ENCODE assay signal across 28 cellular contexts in the genomic region with DNA sequence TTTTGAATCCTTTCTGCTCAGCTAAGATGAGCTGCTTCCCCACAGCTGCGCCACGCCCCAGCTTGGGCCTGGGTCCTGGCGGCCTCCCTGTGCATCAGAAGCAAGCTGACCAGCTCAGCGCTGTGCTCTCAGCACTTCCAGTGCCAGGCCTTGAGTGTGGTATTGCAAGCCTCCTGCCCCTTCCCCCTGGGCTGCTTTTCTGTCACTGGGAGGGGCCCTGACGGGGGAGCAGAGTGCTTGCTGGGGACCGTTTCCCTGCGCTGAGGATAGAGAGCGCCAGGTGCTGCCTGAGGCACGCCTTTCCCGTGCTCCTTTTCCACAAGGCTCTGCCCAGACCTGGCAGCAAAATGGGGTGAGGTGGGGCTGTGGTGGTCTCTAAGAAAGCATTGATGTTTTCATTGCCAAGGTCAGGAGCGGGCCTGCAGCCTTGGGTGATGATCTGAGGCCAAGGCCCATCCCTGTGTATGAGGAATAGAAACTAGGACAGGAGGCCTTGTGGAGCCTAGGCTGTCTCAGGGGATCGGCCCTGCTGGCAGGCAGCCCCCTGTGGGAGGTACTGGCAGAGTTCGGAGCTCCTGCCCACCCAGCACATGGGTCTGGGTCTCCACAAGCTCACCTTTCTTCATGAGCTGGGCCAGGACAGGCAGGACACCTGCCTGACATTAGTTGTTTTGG. TPM values are rescaled to one million over a fixed set of nuclear protein-coding genes. Genes with fewer than 3 reads are reported as not detected.
DNase-seq lines count a peak whose midpoint lies in the region; ATAC-seq, FAIRE-seq and TF ChIP-seq lines count a peak whose summit lies in the region.
"Had no signal": no experiment of that assay in that cellular context is flagged by ENCODE, and none has a peak within 500 bp of the region (broad histone marks: within the 10 kb centered on the region; RNA-seq: fewer than 3 reads in every experiment).

No MANE protein-coding gene starts in this region.

- TF ChIP-seq CTCF in right atrium auricular region (IDR thresholded peaks at IDR 0.05) (no peak), endothelial cell (IDR thresholded peaks at IDR 0.05; ENCODE audit: unreplicated experiment) (no peak), foreskin keratinocyte (conservative IDR thresholded peaks at IDR 0.05) (no peak)

- ATAC-seq in left ventricle myocardium superior, result no peak
- no peak for ATAC-seq in T-helper 17 cell
- no peak for ATAC-seq in stimulated activated naive B cell treated with anti-CD40 and anti-IgM and Interleukin-4, amounts not matched to agents 10 μg/mL and 1 μg/mL and 100 μg/mL, for 72 hours (replicated peaks)
- ATAC-seq in foreskin keratinocyte, result no peak
- ATAC-seq: activated T-cell treated with anti-CD3 and anti-CD28 coated beads, Interleukin-2, amount 50 U/mL, for 4 hours; left lobe of liver; pancreas; right cardiac atrium had no signal

- peaks cover 17% of the 10 kb centered on the region for H3K4me1 Mint-ChIP-seq in T-helper 17 cell
- H3K4me1 Mint-ChIP-seq in endothelial cell (ENCODE audit: unreplicated experiment), result no peaks in the 10 kb centered on the region
- no peaks in the 10 kb centered on the region for H3K4me1 Mint-ChIP-seq in stimulated activated naive B cell treated with anti-CD40 and anti-IgM and Interleukin-4, amounts not matched to agents 10 μg/mL and 1 μg/mL and 100 μg/mL, for 72 hours

- no peak overlapping the region for H3K27ac ChIP-seq in right atrium auricular region
- no peak overlapping the region for H3K27ac ChIP-seq in foreskin keratinocyte
- H3K27ac ChIP-seq: pancreas, tibial artery had no signal

- no peaks in the 10 kb centered on the region for H3K27me3 ChIP-seq in right atrium auricular region
- H3K27me3 ChIP-seq in foreskin keratinocyte, result no peaks in the 10 kb centered on the region
- H3K27me3 ChIP-seq: pancreas, tibial artery had no signal

- H3K9me3 ChIP-seq in right atrium auricular region (no peaks in the 10 kb centered on the region), T-helper 17 cell (ENCODE audit: control insufficient read depth, low read length, poor library complexity, severe bottlenecking) (no peaks in the 10 kb centered on the region)
- H3K9me3 ChIP-seq: pancreas, tibial artery had no signal

- H3K36me3 ChIP-seq in right atrium auricular region, result peaks cover 79% of the 10 kb centered on the region

- intact Hi-C loops in left ventricle myocardium superior (cut with micrococcal nuclease), result no loop called here

- H3K36me3 Mint-ChIP-seq in T-helper 17 cell (ENCODE audit: low read depth) (peaks cover 4% of the 10 kb centered on the region), endothelial cell (ENCODE audit: low read depth, unreplicated experiment) (peaks cover 22% of the 10 kb centered on the region)
- H3K36me3 Mint-ChIP-seq in stimulated activated naive B cell treated with anti-CD40 and anti-IgM and Interleukin-4, amounts not matched to agents 10 μg/mL and 1 μg/mL and 100 μg/mL, for 72 hours, result peaks cover 45 to 86% of the 10 kb centered on the region in 2 donors

- no peak overlapping the region for H3K27ac Mint-ChIP-seq in T-helper 17 cell
- H3K27ac Mint-ChIP-seq in endothelial cell (ENCODE audit: unreplicated experiment), result no peak overlapping the region
- peak overlapping the region; percentile 62 for H3K27ac Mint-ChIP-seq in stimulated activated naive B cell treated with anti-CD40 and anti-IgM and Interleukin-4, amounts not matched to agents 10 μg/mL and 1 μg/mL and 100 μg/mL, for 72 hours
- H3K27ac Mint-ChIP-seq: activated naive CD4-positive, alpha-beta T cell treated with anti-CD3 and anti-CD28 coated beads, Interleukin-2, amount 50 U/mL, for 24 hours; IgD-negative memory B cell; naive B cell; stimulated activated naive CD8-positive, alpha-beta T cell treated with anti-CD3 and anti-CD28 coated beads, Interleukin-15, Interleukin-2, amounts not matched to agents 100 ng/mL and 50 ng/mL, for 24 hours had no signal

- H3K4me3 Mint-ChIP-seq in T-helper 17 cell (peak overlapping the region; percentile 25), endothelial cell (ENCODE audit: unreplicated experiment) (peak overlapping the region; percentile 47)
- no peak overlapping the region for H3K4me3 Mint-ChIP-seq in stimulated activated naive B cell treated with anti-CD40 and anti-IgM and Interleukin-4, amounts not matched to agents 10 μg/mL and 1 μg/mL and 100 μg/mL, for 72 hours
- H3K4me3 Mint-ChIP-seq: activated naive CD4-positive, alpha-beta T cell treated with anti-CD3 and anti-CD28 coated beads, Interleukin-2, amount 50 U/mL, for 24 hours; activated T-cell treated with anti-CD3 and anti-CD28 coated beads, Interleukin-2, amount 50 U/mL, for 4 hours; IgD-negative memory B cell; naive B cell; stimulated activated naive CD8-positive, alpha-beta T cell treated with anti-CD3 and anti-CD28 coated beads, Interleukin-15, Interleukin-2, amounts not matched to agents 100 ng/mL and 50 ng/mL, for 24 hours had no signal

- no peaks in the 10 kb centered on the region for H3K9me3 Mint-ChIP-seq in endothelial cell (ENCODE audit: unreplicated experiment)
- H3K9me3 Mint-ChIP-seq in stimulated activated naive B cell treated with anti-CD40 and anti-IgM and Interleukin-4, amounts not matched to agents 10 μg/mL and 1 μg/mL and 100 μg/mL, for 72 hours, result no peaks in the 10 kb centered on the region
- H3K9me3 Mint-ChIP-seq: activated naive CD4-positive, alpha-beta T cell treated with anti-CD3 and anti-CD28 coated beads, Interleukin-2, amount 50 U/mL, for 24 hours; activated T-cell treated with anti-CD3 and anti-CD28 coated beads, Interleukin-2, amount 50 U/mL, for 4 hours; IgD-negative memory B cell; naive B cell; stimulated activated naive CD8-positive, alpha-beta T cell treated with anti-CD3 and anti-CD28 coated beads, Interleukin-15, Interleukin-2, amounts not matched to agents 100 ng/mL and 50 ng/mL, for 24 hours had no signal

- no peak for FAIRE-seq in urothelium cell line (lab: Jason Lieb, UNC)
- FAIRE-seq: astrocyte, pancreas had no signal

- H3K4me3 ChIP-seq in right atrium auricular region, result no peak overlapping the region
- H3K4me3 ChIP-seq: pancreas, tibial artery had no signal

- DNase-seq in right atrium auricular region (ENCODE audit: low spot score) (peak; percentile 30), left ventricle myocardium superior (no peak), T-helper 17 cell (no peak), endothelial cell (ENCODE audit: low spot score) (no peak), foreskin keratinocyte (no peak), globus pallidus (ENCODE audit: low spot score) (no peak), urothelium cell line (ENCODE audit: low spot score) (no peak)
- DNase-seq in stimulated activated naive B cell treated with anti-CD40 and anti-IgM and Interleukin-4, amounts not matched to agents 10 μg/mL and 1 μg/mL and 100 μg/mL, for 72 hours, result no peak
- DNase-seq: activated CD4-positive, alpha-beta T cell treated with anti-CD3 and anti-CD28 coated beads, Interleukin-2, amount 50 U/mL, for 48 hours; activated CD4-positive, CD25-positive, alpha-beta regulatory T cell; activated T-cell treated with anti-CD3 and anti-CD28 coated beads, Interleukin-2, amount 50 U/mL, for 4 hours; cerebellar nuclear complex; DMS153; erythroblast; foreskin fibroblast; naive B cell; NCI-H2029 treated with DMSO at 0.1 percent for 48 hours; pancreas; stimulated activated CD4-positive, alpha-beta T cell treated with anti-CD3 and anti-CD28 coated beads, Interleukin-12 subunit alpha, Interleukin-12 subunit beta, amount 100 ng/mL, for 4 hours; stimulated activated CD4-positive, alpha-beta T cell treated with anti-CD3 and anti-CD28 coated beads, Interleukin-4, amount 100 ng/mL, for 24 hours; T-helper 9 cell; tibial artery had no signal

- H3K4me1 ChIP-seq in right atrium auricular region, result no peaks in the 10 kb centered on the region
- H3K4me1 ChIP-seq in foreskin keratinocyte, result no peaks in the 10 kb centered on the region
- H3K4me1 ChIP-seq: pancreas, tibial artery had no signal

- H3K27me3 Mint-ChIP-seq in T-helper 17 cell (no peaks in the 10 kb centered on the region), endothelial cell (ENCODE audit: unreplicated experiment) (peaks cover under 1% of the 10 kb centered on the region)
- H3K27me3 Mint-ChIP-seq in stimulated activated naive B cell treated with anti-CD40 and anti-IgM and Interleukin-4, amounts not matched to agents 10 μg/mL and 1 μg/mL and 100 μg/mL, for 72 hours, result no peaks in the 10 kb centered on the region
- H3K27me3 Mint-ChIP-seq: activated naive CD4-positive, alpha-beta T cell treated with anti-CD3 and anti-CD28 coated beads, Interleukin-2, amount 50 U/mL, for 24 hours; IgD-negative memory B cell; naive B cell; stimulated activated naive CD8-positive, alpha-beta T cell treated with anti-CD3 and anti-CD28 coated beads, Interleukin-15, Interleukin-2, amounts not matched to agents 100 ng/mL and 50 ng/mL, for 24 hours had no signal

RNA-seq across cellular contexts. Expression of gene POLR3E, which starts 29.7 kb away (rescaled TPM):
- 10 to 100 TPM; 30.3 to 31.1 TPM for total RNA-seq in right atrium auricular region
- total RNA-seq in left ventricle myocardium superior, result 41.8 TPM
- 100 to 1,000 TPM; 159 to 219 TPM for total RNA-seq in T-helper 17 cell
- total RNA-seq in endothelial cell (ENCODE audit: unreplicated experiment), result 47.3 TPM
- total RNA-seq in foreskin keratinocyte, result 47.0 and 47.4 TPM in 2 replicates
- polyA plus RNA-seq in foreskin keratinocyte, result 30.0 and 34.2 TPM in 2 replicates

RNA-seq across cellular contexts. Expression of gene CDR2, which starts 47.5 kb away (rescaled TPM):
- 10 to 100 TPM in 1 of 2 donors, 1 to 10 TPM in 1; 7.2 to 16.1 TPM for total RNA-seq in right atrium auricular region
- 5.3 TPM for total RNA-seq in left ventricle myocardium superior
- 10 to 100 TPM; 59.0 to 75.5 TPM for total RNA-seq in T-helper 17 cell
- total RNA-seq in endothelial cell (ENCODE audit: unreplicated experiment), result 26.3 TPM
- total RNA-seq in foreskin keratinocyte, result 28.5 and 32.6 TPM in 2 replicates
- 13.3 and 19.4 TPM in 2 replicates for polyA plus RNA-seq in foreskin keratinocyte

Comparison
In these comparisons a context has a peak if more than half of its experiments do, and no peak if none do; other contexts are left out.
1. H3K4me3 Mint-ChIP-seq: peak in T-helper 17 cell (single experiment) and endothelial cell (single experiment); none in stimulated activated naive B cell treated with anti-CD40 and anti-IgM and Interleukin-4, amounts not matched to agents 10 μg/mL and 1 μg/mL and 100 μg/mL, for 72 hours (0 of 2).